Comparison of ENCODE assay signal across 7 cellular contexts in genomic region chr7:76684738-76685137, GRCh38. TPM values are rescaled to one million over a fixed set of nuclear protein-coding genes. Genes with fewer than 3 reads are reported as not detected.
DNase-seq lines count a peak whose midpoint lies in the region; ATAC-seq, FAIRE-seq and TF ChIP-seq lines count a peak whose summit lies in the region.
"Not testable (repeated sequence)": the region's sequence is repeated elsewhere in the genome, so short reads cannot be mapped to it uniquely, and the experiment has no call there.

No MANE protein-coding gene starts in this region.

- H3K4me2 ChIP-seq in IMR-90 (ENCODE audit: low read depth, low read length): not testable (repeated sequence)

- not testable (repeated sequence) for H3K36me3 ChIP-seq in IMR-90 (ENCODE audit: control insufficient read depth, insufficient read depth, low read length); bronchial epithelial cell (ENCODE audit: control insufficient read depth, insufficient read depth, low read length)

- H3K36me3 Mint-ChIP-seq in stimulated activated effector memory CD8-positive, alpha-beta T cell treated with anti-CD3 and anti-CD28 coated beads, Interleukin-12 subunit alpha, Interleukin-12 subunit beta, amount 100 ng/mL, for 72 hours: not testable (repeated sequence)

- H3K27ac Mint-ChIP-seq in stimulated activated effector memory CD8-positive, alpha-beta T cell treated with anti-CD3 and anti-CD28 coated beads, Interleukin-12 subunit alpha, Interleukin-12 subunit beta, amount 100 ng/mL, for 72 hours: not testable (repeated sequence)

- DNase-seq in DMS53 (lab: John Stamatoyannopoulos, UW) (peak; percentile 5), IMR-90 (peak; percentile 1), NCI-H69 (lab: John Stamatoyannopoulos, UW) (peak; percentile 15), bronchial epithelial cell (ENCODE audit: low read depth) (peak; percentile 4), epithelial cell of esophagus (ENCODE audit: low read depth) (peak; percentile 9), foreskin keratinocyte (peak in 1 of 2 donors; percentile 1)
- not testable (repeated sequence) for DNase-seq in stimulated activated effector memory CD8-positive, alpha-beta T cell treated with anti-CD3 and anti-CD28 coated beads, Interleukin-12 subunit alpha, Interleukin-12 subunit beta, amount 100 ng/mL, for 72 hours (ENCODE audit: low spot score in 2 of 2)

- not testable (repeated sequence) for H4K20me1 ChIP-seq in IMR-90 (ENCODE audit: insufficient read depth, low read length)

- not testable (repeated sequence) for H3K4me3 ChIP-seq in IMR-90 (ENCODE audit: insufficient read depth, low read depth, low read length); bronchial epithelial cell (ENCODE audit: low read depth, low read length); epithelial cell of esophagus (ENCODE audit: low read length)

- H3K4me1 ChIP-seq in IMR-90 (ENCODE audit: control insufficient read depth, insufficient read depth, low read length); foreskin keratinocyte: not testable (repeated sequence)

- CTCF ChIA-PET in IMR-90 (lab: Yijun Ruan, JAX): not testable (repeated sequence)

- dilution Hi-C loops in IMR-90 (cut with HindIII; ENCODE audit: low sequenced_read_pairs, unreplicated experiment): not testable (repeated sequence)

- H3K18ac ChIP-seq in IMR-90 (ENCODE audit: low read depth, low read length): not testable (repeated sequence)

- not testable (repeated sequence) for H3K4me3 Mint-ChIP-seq in stimulated activated effector memory CD8-positive, alpha-beta T cell treated with anti-CD3 and anti-CD28 coated beads, Interleukin-12 subunit alpha, Interleukin-12 subunit beta, amount 100 ng/mL, for 72 hours

- not testable (repeated sequence) for H4K5ac ChIP-seq in IMR-90 (ENCODE audit: low read depth, low read length)

- TF ChIP-seq RAD21 in IMR-90 (IDR thresholded peaks at IDR 0.05; ENCODE audit: low read length): not testable (repeated sequence)

- H3K9me1 ChIP-seq in IMR-90 (ENCODE audit: insufficient read depth, low read length): not testable (repeated sequence)

- in situ Hi-C loops in IMR-90 (cut with MboI; ENCODE audit: low sequenced_read_pairs): not testable (repeated sequence)

- not testable (repeated sequence) for H3K9ac ChIP-seq in IMR-90 (ENCODE audit: low read depth, low read length)

- H3K56ac ChIP-seq in IMR-90 (ENCODE audit: extremely low read depth, insufficient read depth, low read length): not testable (repeated sequence)

- TF ChIP-seq CTCF in IMR-90 (conservative IDR thresholded peaks at IDR 0.05; ENCODE audit: low read depth, low read length); bronchial epithelial cell (IDR thresholded peaks at IDR 0.05; ENCODE audit: insufficient read depth, low read length, severe bottlenecking); epithelial cell of esophagus (IDR thresholded peaks at IDR 0.05; ENCODE audit: insufficient read depth, low read depth, low read length, missing control alignments); foreskin keratinocyte (conservative IDR thresholded peaks at IDR 0.05): not testable (repeated sequence)

- not testable (repeated sequence) for H3K4me1 Mint-ChIP-seq in stimulated activated effector memory CD8-positive, alpha-beta T cell treated with anti-CD3 and anti-CD28 coated beads, Interleukin-12 subunit alpha, Interleukin-12 subunit beta, amount 100 ng/mL, for 72 hours

- not testable (repeated sequence) for H2AK9ac ChIP-seq in IMR-90 (replicated peaks; ENCODE audit: low read depth, low read length, poor library complexity)

- not testable (repeated sequence) for H3K14ac ChIP-seq in IMR-90 (replicated peaks; ENCODE audit: low read depth, low read length)

- H4K8ac ChIP-seq in IMR-90 (ENCODE audit: low read depth in 2 of 2, low read length in 2 of 2): not testable (repeated sequence)

- intact Hi-C loops in IMR-90 (cut with micrococcal nuclease): not testable (repeated sequence)

- not testable (repeated sequence) for H2AFZ ChIP-seq in IMR-90 (replicated peaks; ENCODE audit: low read length, poor library complexity)

- H3K4ac ChIP-seq in IMR-90 (ENCODE audit: low read depth, low read length): not testable (repeated sequence)

- no CpG with 5 or more reads among the region's 1 CpG for WGBS in IMR-90 (ENCODE audit: extremely low coverage in 2 of 2, insufficient read length in 1 of 2), 2 experiments

- not testable (repeated sequence) for ATAC-seq in IMR-90 (ENCODE audit: low read depth)
- peak; percentile 35 for ATAC-seq in foreskin keratinocyte
- peak; percentile 58 for ATAC-seq in stimulated activated effector memory CD8-positive, alpha-beta T cell treated with anti-CD3 and anti-CD28 coated beads, Interleukin-12 subunit alpha, Interleukin-12 subunit beta, amount 100 ng/mL, for 72 hours

- not testable (repeated sequence) for H2BK120ac ChIP-seq in IMR-90 (ENCODE audit: low read depth, low read length)

- H3K9me3 Mint-ChIP-seq in stimulated activated effector memory CD8-positive, alpha-beta T cell treated with anti-CD3 and anti-CD28 coated beads, Interleukin-12 subunit alpha, Interleukin-12 subunit beta, amount 100 ng/mL, for 72 hours: not testable (repeated sequence)

- not testable (repeated sequence) for H3K27ac ChIP-seq in IMR-90 (ENCODE audit: insufficient read depth, low read length); foreskin keratinocyte

- BruUV-seq in IMR-90 (replicated peaks; lab: Mats Ljungman, UMichigan): not testable (repeated sequence)

- not testable (repeated sequence) for H3K79me1 ChIP-seq in IMR-90 (ENCODE audit: low read depth in 1 of 2, low read length in 2 of 2)

- H2BK20ac ChIP-seq in IMR-90 (ENCODE audit: low read depth, low read length): not testable (repeated sequence)

- H2BK15ac ChIP-seq in IMR-90 (ENCODE audit: low read depth, low read length): not testable (repeated sequence)

- H3K27me3 ChIP-seq in IMR-90 (ENCODE audit: control insufficient read depth, insufficient read depth, low read length); bronchial epithelial cell (ENCODE audit: control insufficient read depth, insufficient read depth, low read length): not testable (repeated sequence)
- H3K27me3 ChIP-seq in foreskin keratinocyte: peaks cover 12% of the 10 kb centered on the region

- POLR2A ChIA-PET in IMR-90 (lab: Charles Lee; ENCODE audit: unreplicated experiment): not testable (repeated sequence)

- H2AK5ac ChIP-seq in IMR-90 (ENCODE audit: low read depth, low read length): not testable (repeated sequence)

- not testable (repeated sequence) for H2BK5ac ChIP-seq in IMR-90 (ENCODE audit: low read depth, low read length, poor library complexity, severe bottlenecking)

- not testable (repeated sequence) for H3K23ac ChIP-seq in IMR-90 (ENCODE audit: low read depth, low read length)

- not testable (repeated sequence) for TF ChIP-seq POLR2A in IMR-90 (IDR thresholded peaks at IDR 0.05; ENCODE audit: low read depth, low read length)

- H4K91ac ChIP-seq in IMR-90 (ENCODE audit: insufficient read depth, low read depth, low read length): not testable (repeated sequence)

- not testable (repeated sequence) for FAIRE-seq in bronchial epithelial cell (lab: Jason Lieb, UNC)

- H3K9me3 ChIP-seq in IMR-90 (ENCODE audit: control insufficient read depth, insufficient read depth, low read length): not testable (repeated sequence)

RNA-seq across cellular contexts. Expression of gene POMZP3, which starts 57.7 kb away (rescaled TPM):
- 1.1 and 1.4 TPM in 2 replicates for total RNA-seq in IMR-90 (2012; rRNA removed)
- polyA plus RNA-seq in IMR-90 (2012; rRNA removed): 4.8 and 5.2 TPM in 2 replicates
- 3.0 and 3.1 TPM in 2 replicates for polyA plus RNA-seq in IMR-90 (2012; cell fraction: cytosol; rRNA removed)
- 4.0 and 4.1 TPM in 2 replicates for polyA plus RNA-seq in IMR-90 (2012; cell fraction: nucleus; rRNA removed; ENCODE audit: low replicate concordance)
- total RNA-seq in bronchial epithelial cell: 2.2 and 2.6 TPM in 2 replicates
- total RNA-seq in foreskin keratinocyte: 5.0 and 5.7 TPM in 2 replicates
- 5.9 and 7.4 TPM in 2 replicates for polyA plus RNA-seq in foreskin keratinocyte
